7 cellular contexts compared by ENCODE assay signal in the genomic region with DNA sequence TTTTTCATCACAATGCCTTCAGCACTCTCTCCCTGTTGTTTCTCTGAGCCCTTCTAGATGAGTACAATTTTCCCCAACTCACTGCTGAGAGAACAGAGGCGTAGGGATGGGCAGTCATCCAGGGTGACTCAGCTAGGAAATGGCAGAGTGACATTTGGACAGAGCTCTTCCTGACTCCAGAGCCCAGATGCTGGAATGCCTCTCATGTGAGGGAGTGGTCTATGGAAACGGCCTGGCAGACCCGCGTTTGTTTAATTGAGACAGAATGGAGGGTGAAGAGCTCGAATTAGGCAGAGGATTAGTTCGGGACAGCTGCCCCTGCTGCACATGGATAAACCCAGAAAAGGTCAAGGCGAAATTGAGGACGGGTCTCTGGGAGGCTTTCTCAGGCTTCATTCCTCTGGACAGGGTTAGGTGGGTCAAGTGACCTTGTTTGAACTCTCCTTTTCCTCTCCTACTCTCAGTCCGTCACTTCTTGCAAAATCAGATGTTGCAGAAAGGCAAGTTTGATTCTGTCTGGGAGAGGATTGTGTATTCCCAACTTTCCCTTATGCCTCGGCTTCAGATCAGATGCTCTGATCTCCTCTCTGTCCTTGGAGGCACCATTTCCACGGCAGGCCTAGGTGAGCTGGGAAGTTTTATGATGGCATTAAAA. TPM values are rescaled to one million over a fixed set of nuclear protein-coding genes. Genes with fewer than 3 reads are reported as not detected.
DNase-seq lines count a peak whose midpoint lies in the region; ATAC-seq, FAIRE-seq and TF ChIP-seq lines count a peak whose summit lies in the region.

No MANE protein-coding gene starts in this region.

- H3K4me1 Mint-ChIP-seq in WTC11: peaks cover 12% of the 10 kb centered on the region

- no peak for TF ChIP-seq POLR2A in upper lobe of left lung (IDR thresholded peaks at IDR 0.05)

- peak overlapping the region; percentile 38 to 58 (median 42) for H3K27ac ChIP-seq in upper lobe of left lung

- no peak for FAIRE-seq in bronchial epithelial cell (lab: Jason Lieb, UNC)

- H3K9me3 Mint-ChIP-seq in WTC11: no peaks in the 10 kb centered on the region

- H3K9me3 ChIP-seq in upper lobe of left lung: no peaks in the 10 kb centered on the region

- H3K4me3 Mint-ChIP-seq in WTC11: no peak overlapping the region

- CTCF ChIA-PET in WTC11 (lab: Charles Lee): interaction anchor here (1.2 kb wide), 1 partner anchor 91 kb away, joined by 3 read pairs; no protein-coding TSS in a partner anchor

- ATAC-seq in upper lobe of left lung (ENCODE audit: low FRiP score in 2 of 2): peak; percentile 77 to 94
- ATAC-seq in GM21360 (IDR thresholded peaks at IDR 0.05; ENCODE audit: unreplicated experiment): no peak
- no peak; the same call in 1 of the 2 replicates for ATAC-seq in WTC11
- no peak for ATAC-seq in HG03571 (IDR thresholded peaks at IDR 0.05; ENCODE audit: unreplicated experiment)

- no peaks in the 10 kb centered on the region for H3K36me3 Mint-ChIP-seq in WTC11

- H3K36me3 ChIP-seq in bronchial epithelial cell (ENCODE audit: control insufficient read depth, insufficient read depth, low read length) (no peaks in the 10 kb centered on the region), upper lobe of left lung (no peaks in the 10 kb centered on the region)

- peak in 1 of 4 donors; percentile 27 for TF ChIP-seq EP300 in upper lobe of left lung (IDR thresholded peaks at IDR 0.05)

- no peaks in the 10 kb centered on the region for H3K27me3 Mint-ChIP-seq in WTC11 (ENCODE audit: low read depth)

- peaks cover 27 to 49% (median 48%) of the 10 kb centered on the region in 4 donors for H3K4me1 ChIP-seq in upper lobe of left lung

- peak; percentile 81 for DNase-seq in M059J (ENCODE audit: low read depth)
- peak; percentile 67 for DNase-seq in bronchial epithelial cell (ENCODE audit: low read depth)
- DNase-seq in kidney glomerular epithelial cell (lab: John Stamatoyannopoulos, UW): peak; percentile 2
- peak in 1 of 2 donors; percentile 68 for DNase-seq in upper lobe of left lung
- no peak for DNase-seq in WTC11 (ENCODE audit: low spot score)

- H3K27me3 ChIP-seq in bronchial epithelial cell (ENCODE audit: control insufficient read depth, insufficient read depth, low read length): peaks cover 2% of the 10 kb centered on the region
- H3K27me3 ChIP-seq in upper lobe of left lung: no peaks in the 10 kb centered on the region

- POLR2A ChIA-PET in WTC11 (lab: Charles Lee): no interaction called here

- no peak overlapping the region for H3K27ac Mint-ChIP-seq in WTC11

- no peak overlapping the region for H3K4me3 ChIP-seq in bronchial epithelial cell (ENCODE audit: low read depth, low read length)
- no peak overlapping the region for H3K4me3 ChIP-seq in upper lobe of left lung

- TF ChIP-seq CTCF in bronchial epithelial cell (IDR thresholded peaks at IDR 0.05; ENCODE audit: insufficient read depth, low read length, severe bottlenecking) (no peak), upper lobe of left lung (IDR thresholded peaks at IDR 0.05) (no peak), WTC11 (IDR thresholded peaks at IDR 0.05) (no peak)

- WGBS in upper lobe of left lung, 2 donors: 30 to 36% methylated on average over 11 of the region's 11 CpGs

TF ChIP-seq in WTC11, 78 proteins besides CTCF, POLR2A, EP300 and RAD21:
- TF ChIP-seq, protein P1, sequence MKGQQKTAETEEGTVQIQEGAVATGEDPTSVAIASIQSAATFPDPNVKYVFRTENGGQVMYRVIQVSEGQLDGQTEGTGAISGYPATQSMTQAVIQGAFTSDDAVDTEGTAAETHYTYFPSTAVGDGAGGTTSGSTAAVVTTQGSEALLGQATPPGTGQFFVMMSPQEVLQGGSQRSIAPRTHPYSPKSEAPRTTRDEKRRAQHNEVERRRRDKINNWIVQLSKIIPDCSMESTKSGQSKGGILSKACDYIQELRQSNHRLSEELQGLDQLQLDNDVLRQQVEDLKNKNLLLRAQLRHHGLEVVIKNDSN (CRISPR knock-in tag; IDR thresholded peaks at IDR 0.05): no peak
- TF ChIP-seq, protein P2, sequence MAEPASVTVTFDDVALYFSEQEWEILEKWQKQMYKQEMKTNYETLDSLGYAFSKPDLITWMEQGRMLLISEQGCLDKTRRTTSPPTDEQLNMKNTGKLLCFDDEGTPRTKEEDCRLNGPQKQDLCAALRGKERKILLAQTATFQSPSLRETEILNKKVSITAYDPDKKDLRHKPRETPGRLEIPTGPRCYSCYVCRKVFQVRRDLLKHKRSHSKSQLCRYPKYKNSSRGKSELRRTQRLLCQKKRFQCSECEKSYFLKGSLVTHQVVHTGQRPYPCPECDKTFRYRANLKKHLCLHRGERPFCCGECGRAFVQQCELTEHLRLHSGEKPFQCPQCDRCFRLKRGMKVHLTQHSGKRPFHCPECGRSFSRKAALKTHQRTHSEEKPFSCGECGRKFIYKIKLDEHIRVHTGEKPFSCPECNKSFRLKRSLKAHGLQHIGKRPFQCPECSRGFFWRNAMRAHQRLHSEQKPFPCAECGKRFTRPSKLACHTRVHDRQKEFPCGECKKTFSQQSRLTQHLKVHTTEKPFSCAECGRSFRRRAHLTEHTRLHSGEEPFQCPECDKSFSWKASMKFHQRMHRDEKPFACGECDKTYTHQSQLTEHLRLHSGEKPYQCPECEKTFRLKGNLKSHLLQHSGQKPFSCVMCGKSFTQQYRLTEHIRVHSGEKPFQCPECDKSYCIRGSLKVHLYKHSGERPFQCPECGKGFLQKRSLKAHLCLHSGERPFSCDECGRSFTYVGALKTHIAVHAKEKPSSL (CRISPR knock-in tag; conservative IDR thresholded peaks at IDR 0.05): no peak
- TF ChIP-seq SOX15 (CRISPR knock-in tag; IDR thresholded peaks at IDR 0.05): no peak
- TF ChIP-seq, protein P3, sequence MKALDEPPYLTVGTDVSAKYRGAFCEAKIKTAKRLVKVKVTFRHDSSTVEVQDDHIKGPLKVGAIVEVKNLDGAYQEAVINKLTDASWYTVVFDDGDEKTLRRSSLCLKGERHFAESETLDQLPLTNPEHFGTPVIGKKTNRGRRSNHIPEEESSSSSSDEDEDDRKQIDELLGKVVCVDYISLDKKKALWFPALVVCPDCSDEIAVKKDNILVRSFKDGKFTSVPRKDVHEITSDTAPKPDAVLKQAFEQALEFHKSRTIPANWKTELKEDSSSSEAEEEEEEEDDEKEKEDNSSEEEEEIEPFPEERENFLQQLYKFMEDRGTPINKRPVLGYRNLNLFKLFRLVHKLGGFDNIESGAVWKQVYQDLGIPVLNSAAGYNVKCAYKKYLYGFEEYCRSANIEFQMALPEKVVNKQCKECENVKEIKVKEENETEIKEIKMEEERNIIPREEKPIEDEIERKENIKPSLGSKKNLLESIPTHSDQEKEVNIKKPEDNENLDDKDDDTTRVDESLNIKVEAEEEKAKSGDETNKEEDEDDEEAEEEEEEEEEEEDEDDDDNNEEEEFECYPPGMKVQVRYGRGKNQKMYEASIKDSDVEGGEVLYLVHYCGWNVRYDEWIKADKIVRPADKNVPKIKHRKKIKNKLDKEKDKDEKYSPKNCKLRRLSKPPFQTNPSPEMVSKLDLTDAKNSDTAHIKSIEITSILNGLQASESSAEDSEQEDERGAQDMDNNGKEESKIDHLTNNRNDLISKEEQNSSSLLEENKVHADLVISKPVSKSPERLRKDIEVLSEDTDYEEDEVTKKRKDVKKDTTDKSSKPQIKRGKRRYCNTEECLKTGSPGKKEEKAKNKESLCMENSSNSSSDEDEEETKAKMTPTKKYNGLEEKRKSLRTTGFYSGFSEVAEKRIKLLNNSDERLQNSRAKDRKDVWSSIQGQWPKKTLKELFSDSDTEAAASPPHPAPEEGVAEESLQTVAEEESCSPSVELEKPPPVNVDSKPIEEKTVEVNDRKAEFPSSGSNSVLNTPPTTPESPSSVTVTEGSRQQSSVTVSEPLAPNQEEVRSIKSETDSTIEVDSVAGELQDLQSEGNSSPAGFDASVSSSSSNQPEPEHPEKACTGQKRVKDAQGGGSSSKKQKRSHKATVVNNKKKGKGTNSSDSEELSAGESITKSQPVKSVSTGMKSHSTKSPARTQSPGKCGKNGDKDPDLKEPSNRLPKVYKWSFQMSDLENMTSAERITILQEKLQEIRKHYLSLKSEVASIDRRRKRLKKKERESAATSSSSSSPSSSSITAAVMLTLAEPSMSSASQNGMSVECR (CRISPR knock-in tag; IDR thresholded peaks at IDR 0.05; ENCODE audit: borderline replicate concordance): no peak
- no peak for TF ChIP-seq TEAD1 (CRISPR knock-in tag; IDR thresholded peaks at IDR 0.05)
- no peak for TF ChIP-seq CREB1 (CRISPR knock-in tag; IDR thresholded peaks at IDR 0.05)
- TF ChIP-seq, protein P4, sequence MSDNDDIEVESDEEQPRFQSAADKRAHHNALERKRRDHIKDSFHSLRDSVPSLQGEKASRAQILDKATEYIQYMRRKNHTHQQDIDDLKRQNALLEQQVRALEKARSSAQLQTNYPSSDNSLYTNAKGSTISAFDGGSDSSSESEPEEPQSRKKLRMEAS (CRISPR knock-in tag; IDR thresholded peaks at IDR 0.05): no peak
- no peak for TF ChIP-seq ZNF423 (CRISPR knock-in tag; IDR thresholded peaks at IDR 0.05)
- TF ChIP-seq, protein P5, sequence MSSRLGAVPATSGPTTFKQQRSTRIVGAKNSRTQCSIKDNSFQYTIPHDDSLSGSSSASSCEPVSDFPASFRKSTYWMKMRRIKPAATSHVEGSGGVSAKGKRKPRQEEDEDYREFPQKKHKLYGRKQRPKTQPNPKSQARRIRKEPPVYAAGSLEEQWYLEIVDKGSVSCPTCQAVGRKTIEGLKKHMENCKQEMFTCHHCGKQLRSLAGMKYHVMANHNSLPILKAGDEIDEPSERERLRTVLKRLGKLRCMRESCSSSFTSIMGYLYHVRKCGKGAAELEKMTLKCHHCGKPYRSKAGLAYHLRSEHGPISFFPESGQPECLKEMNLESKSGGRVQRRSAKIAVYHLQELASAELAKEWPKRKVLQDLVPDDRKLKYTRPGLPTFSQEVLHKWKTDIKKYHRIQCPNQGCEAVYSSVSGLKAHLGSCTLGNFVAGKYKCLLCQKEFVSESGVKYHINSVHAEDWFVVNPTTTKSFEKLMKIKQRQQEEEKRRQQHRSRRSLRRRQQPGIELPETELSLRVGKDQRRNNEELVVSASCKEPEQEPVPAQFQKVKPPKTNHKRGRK (CRISPR knock-in tag; IDR thresholded peaks at IDR 0.05; ENCODE audit: borderline replicate concordance): no peak
- TF ChIP-seq NR1H2 (CRISPR knock-in tag; IDR thresholded peaks at IDR 0.05): no peak
- TF ChIP-seq ZNF671 (CRISPR knock-in tag; IDR thresholded peaks at IDR 0.05): no peak
- TF ChIP-seq ETV6 (CRISPR knock-in tag; IDR thresholded peaks at IDR 0.05): no peak
TF ChIP-seq in WTC11: peak in this region for 0.

RNA-seq across cellular contexts. Expression of a gene that starts 7.6 kb away (rescaled TPM):
- 0.54 and 0.84 TPM in 2 replicates for total RNA-seq in M059J (2014; rRNA removed; shearing (Covaris generic))
- 0.77 and 1.1 TPM in 2 replicates for total RNA-seq in bronchial epithelial cell
- total RNA-seq in upper lobe of left lung: 10 to 100 TPM in 5 of 6 donors, 1 to 10 TPM in 1; 7.3 to 58.5 (median 34.1) TPM
- total RNA-seq in WTC11 (2021): 1.0 to 3.4 TPM (median 1.4 TPM) in 3 replicates

Comparison
In these comparisons a context has a peak if more than half of its experiments do, and no peak if none do; other contexts are left out.
1. ATAC-seq: peak in upper lobe of left lung (2 of 2); none in GM21360 (single experiment), WTC11 (single experiment) and HG03571 (single experiment).